ENCODE assay signal across 8 cellular contexts in the genomic region with DNA sequence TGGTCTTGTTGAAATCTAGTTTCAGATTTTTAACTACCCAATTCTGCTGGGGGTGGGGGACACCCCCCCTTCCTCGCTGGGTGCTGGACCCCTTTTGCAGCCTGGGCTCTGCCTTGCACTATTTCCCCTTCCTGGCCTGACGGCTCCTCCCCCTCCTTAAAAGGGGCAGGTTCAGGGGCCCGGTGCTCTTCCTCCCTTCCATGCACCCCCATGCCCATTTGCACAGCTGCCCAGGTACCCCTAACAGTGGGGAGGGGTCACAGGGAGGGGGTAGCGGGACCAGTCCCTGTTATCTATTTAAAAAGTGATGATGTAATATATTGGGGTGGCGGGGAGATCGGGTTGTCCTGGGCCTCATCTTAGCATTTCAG. TPM values are rescaled to one million over a fixed set of nuclear protein-coding genes. Genes with fewer than 3 reads are reported as not detected.
DNase-seq lines count a peak whose midpoint lies in the region; ATAC-seq and TF ChIP-seq lines count a peak whose summit lies in the region.

No MANE protein-coding gene starts in this region.

- no peak overlapping the region for H2BK5ac ChIP-seq in H9 (ENCODE audit: insufficient read length, low read length)

- no peak overlapping the region for H2BK120ac ChIP-seq in H9 (ENCODE audit: low read depth, low read length, poor library complexity, severe bottlenecking)

- no peak overlapping the region for H3K56ac ChIP-seq in H9 (ENCODE audit: insufficient read length, low read depth, low read length)

- no peak overlapping the region for H3K4ac ChIP-seq in H9 (ENCODE audit: low read depth, low read length)

- H3K27ac ChIP-seq in H9 (ENCODE audit: insufficient read length, low read depth, low read length) = no peak overlapping the region
- peak overlapping the region; percentile 67 to 95 (median 88) for H3K27ac ChIP-seq in gastroesophageal sphincter

- no peaks in the 10 kb centered on the region for H3K79me1 ChIP-seq in H9 (ENCODE audit: insufficient read depth, low read depth, low read length, poor library complexity, severe bottlenecking)

- ATAC-seq in T-cell (replicated peaks in 1 of 4) (peak in 2 of 4 experiments; percentile 2 to 3), gastroesophageal sphincter (no peak), GM21529 (IDR thresholded peaks at IDR 0.05; ENCODE audit: unreplicated experiment) (no peak)
- peak; percentile 6 for ATAC-seq in stimulated activated memory B cell treated with anti-CD40 and anti-IgM and Interleukin-4, amounts not matched to agents 10 μg/mL and 1 μg/mL and 100 μg/mL, for 72 hours

- H3K27ac Mint-ChIP-seq in H9 (no peak overlapping the region), T-cell (peak overlapping the region; percentile 81 to 82)
- peak overlapping the region; percentile 88 for H3K27ac Mint-ChIP-seq in stimulated activated memory B cell treated with anti-CD40 and anti-IgM and Interleukin-4, amounts not matched to agents 10 μg/mL and 1 μg/mL and 100 μg/mL, for 72 hours

- H3K9ac ChIP-seq in H9 (ENCODE audit: extremely low read depth, insufficient read length, low read length) = no peak overlapping the region

- H3K4me3 Mint-ChIP-seq in H9 = peak overlapping the region in 1 of 2 experiments; percentile 71; a peak in 3 of 5 replicates
- H3K4me3 Mint-ChIP-seq in T-cell = peak overlapping the region in 2 of 3 donors; percentile 55 to 89
- H3K4me3 Mint-ChIP-seq in stimulated activated memory B cell treated with anti-CD40 and anti-IgM and Interleukin-4, amounts not matched to agents 10 μg/mL and 1 μg/mL and 100 μg/mL, for 72 hours = peak overlapping the region; percentile 79

- H3K36me3 Mint-ChIP-seq in H9 (ENCODE audit: insufficient read depth in 1 of 3, low read depth in 3 of 3) (peaks cover 6 to 35% (median 22%) of the 10 kb centered on the region in 3 experiments; a peak in 6 of 7 replicates), T-cell (peaks cover 3% of the 10 kb centered on the region)
- H3K36me3 Mint-ChIP-seq in stimulated activated memory B cell treated with anti-CD40 and anti-IgM and Interleukin-4, amounts not matched to agents 10 μg/mL and 1 μg/mL and 100 μg/mL, for 72 hours = peaks cover 12% of the 10 kb centered on the region

- no peak overlapping the region for H3K18ac ChIP-seq in H9 (ENCODE audit: insufficient read length, low read depth, low read length)

- H2AFZ ChIP-seq in H9 (ENCODE audit: low read length) = no peak overlapping the region

- no peaks in the 10 kb centered on the region; a peak in 1 of 5 replicates for H3K9me3 Mint-ChIP-seq in H9
- H3K9me3 Mint-ChIP-seq in T-cell = no peaks in the 10 kb centered on the region
- H3K9me3 Mint-ChIP-seq in stimulated activated memory B cell treated with anti-CD40 and anti-IgM and Interleukin-4, amounts not matched to agents 10 μg/mL and 1 μg/mL and 100 μg/mL, for 72 hours = no peaks in the 10 kb centered on the region

- H3K4me3 ChIP-seq in gastroesophageal sphincter = peak overlapping the region; percentile 32 to 54

- H3K4me1 ChIP-seq in H9 (ENCODE audit: insufficient read depth, low read length) = peaks cover 1% of the 10 kb centered on the region; the same call in 1 of the 2 replicates
- peaks cover 2 to 47% (median 21%) of the 10 kb centered on the region in 3 donors for H3K4me1 ChIP-seq in gastroesophageal sphincter

- H3T11ph ChIP-seq in H9 (ENCODE audit: low read length) = no peak overlapping the region

- POLR2A ChIA-PET in T-cell (lab: Charles Lee) = interaction anchor here in 1 of 2 donors (0.6 kb wide), 1 partner anchor 118 kb away, joined by 7 read pairs; no protein-coding TSS in a partner anchor

- CTCF ChIA-PET in T-cell (lab: Charles Lee) = interaction anchor here (0.6 to 3.5 kb wide), 18 partner anchors 11 to 458 kb away, joined by 3 to 23 read pairs (median 4); a partner anchor contains a TSS

- H2AK5ac ChIP-seq in H9 (ENCODE audit: insufficient read length, low read length) = no peak overlapping the region

- TF ChIP-seq EP300 in gastroesophageal sphincter (IDR thresholded peaks at IDR 0.05) = no peak

- peak overlapping the region; percentile 34 for H3K4me2 ChIP-seq in H9 (ENCODE audit: insufficient read depth, insufficient read length, low read length)

- H3K14ac ChIP-seq in H9 (ENCODE audit: insufficient read depth, low read length) = no peak overlapping the region

- H2BK20ac ChIP-seq in H9 (ENCODE audit: low read depth, low read length, poor library complexity, severe bottlenecking) = no peak overlapping the region

- H3K36me3 ChIP-seq in gastroesophageal sphincter = peaks cover 0 to 28% of the 10 kb centered on the region in 2 donors

- H3K4me1 Mint-ChIP-seq in H9 (peaks cover 29 to 51% of the 10 kb centered on the region in 2 experiments), T-cell (peaks cover 58 to 70% (median 67%) of the 10 kb centered on the region in 3 donors)
- peaks cover 68% of the 10 kb centered on the region for H3K4me1 Mint-ChIP-seq in stimulated activated memory B cell treated with anti-CD40 and anti-IgM and Interleukin-4, amounts not matched to agents 10 μg/mL and 1 μg/mL and 100 μg/mL, for 72 hours

- H4K5ac ChIP-seq in H9 (ENCODE audit: insufficient read length, low read depth, low read length) = no peak overlapping the region

- H3K27me3 ChIP-seq in H9 (ENCODE audit: insufficient read depth, low read length) = no peaks in the 10 kb centered on the region
- no peaks in the 10 kb centered on the region for H3K27me3 ChIP-seq in gastroesophageal sphincter

- no peak overlapping the region for H2BK15ac ChIP-seq in H9 (ENCODE audit: low read depth, low read length)

- H2BK12ac ChIP-seq in H9 (ENCODE audit: insufficient read length, low read depth, low read length) = no peak overlapping the region

- H4K8ac ChIP-seq in H9 (replicated peaks; ENCODE audit: insufficient read length, low read depth, low read length) = no peak overlapping the region

- no peak for TF ChIP-seq POLR2A in gastroesophageal sphincter (IDR thresholded peaks at IDR 0.05)

- H3K9me3 ChIP-seq in H9 (ENCODE audit: control insufficient read depth, low read depth, low read length) = no peaks in the 10 kb centered on the region
- H3K9me3 ChIP-seq in gastroesophageal sphincter = no peaks in the 10 kb centered on the region

- H3K27me3 Mint-ChIP-seq in H9 (ENCODE audit: low read depth) (peaks cover 4% of the 10 kb centered on the region), T-cell (no peaks in the 10 kb centered on the region)
- no peaks in the 10 kb centered on the region for H3K27me3 Mint-ChIP-seq in stimulated activated memory B cell treated with anti-CD40 and anti-IgM and Interleukin-4, amounts not matched to agents 10 μg/mL and 1 μg/mL and 100 μg/mL, for 72 hours

- no CpG with 5 or more reads among the region's 6 CpGs for WGBS in H9 (ENCODE audit: extremely low coverage, insufficient read length, low lambda C conversion rate)
- 0 to 13% methylated on average over 1 to 3 of the region's 6 CpGs for WGBS in gastroesophageal sphincter (ENCODE audit: low coverage in 1 of 2), 2 donors

- no peak for DNase-seq in H9
- DNase-seq in T-cell = no peak
- no peak for DNase-seq in COR-L47 (lab: John Stamatoyannopoulos, UW)
- no peak for DNase-seq in NCI-H2227 (lab: John Stamatoyannopoulos, UW; ENCODE audit: unreplicated experiment)
- DNase-seq in activated CD4-positive, CD25-positive, alpha-beta regulatory T cell (lab: John Stamatoyannopoulos, UW) = no peak

- no peaks in the 10 kb centered on the region for H4K20me1 ChIP-seq in H9 (ENCODE audit: control insufficient read depth, insufficient read depth, insufficient read length)

- no peak overlapping the region for H3K23ac ChIP-seq in H9 (ENCODE audit: insufficient read length, low read depth, low read length)

- no peak overlapping the region for H4K91ac ChIP-seq in H9 (ENCODE audit: insufficient read length, low read depth, low read length)

- TF ChIP-seq CTCF in H9 (conservative IDR thresholded peaks at IDR 0.05) (no peak), gastroesophageal sphincter (IDR thresholded peaks at IDR 0.05) (no peak)

- H3K79me2 ChIP-seq in H9 (ENCODE audit: insufficient read depth, low read length) = no peaks in the 10 kb centered on the region

- H3K23me2 ChIP-seq in H9 (ENCODE audit: insufficient read length, low read depth, low read length, poor library complexity, severe bottlenecking) = no peaks in the 10 kb centered on the region

RNA-seq across cellular contexts. Expression of a gene that starts 15.3 kb away (rescaled TPM):
- 33.5 and 38.3 TPM in 2 replicates for total RNA-seq in H9 (2021)
- total RNA-seq in T-cell = 10 to 100 TPM; 39.6 to 68.4 (median 51.7) TPM
- 10 to 100 TPM; 45.5 to 63.4 (median 49.5) TPM for total RNA-seq in gastroesophageal sphincter

RNA-seq across cellular contexts. Expression of a gene that starts 15.7 kb away (rescaled TPM):
- 0.35 and 0.44 TPM in 2 replicates for total RNA-seq in H9 (2021)
- total RNA-seq in T-cell = 1 to 10 TPM; 1.1 to 2.6 (median 1.6) TPM
- total RNA-seq in gastroesophageal sphincter = under 1 TPM in 2 of 4 donors, not detected in 2; 0.35 to 0.54 TPM

RNA-seq across cellular contexts. Expression of a gene that starts 15.7 kb away (rescaled TPM):
- total RNA-seq in H9 (2021) (not detected in 2 replicates), T-cell (under 1 TPM in 3 of 5 donors, not detected in 2; 0.30 to 0.58 (median 0.54) TPM), gastroesophageal sphincter (not detected)

RNA-seq across cellular contexts. Expression of a gene that starts 24.5 kb away (rescaled TPM):
- total RNA-seq in H9 (2021) = 1.4 and 2.8 TPM in 2 replicates
- total RNA-seq in T-cell = 1 to 10 TPM in 3 of 5 donors, not detected in 2; 1.3 to 3.0 (median 1.6) TPM
- total RNA-seq in gastroesophageal sphincter = not detected

RNA-seq across cellular contexts. Expression of a gene that starts 33.2 kb away (rescaled TPM):
- 29.6 and 30.6 TPM in 2 replicates for total RNA-seq in H9 (2021)
- total RNA-seq in T-cell = 10 to 100 TPM; 17.3 to 53.0 (median 37.2) TPM
- 100 to 1,000 TPM in 2 of 4 donors, 10 to 100 TPM in 2; 65.4 to 115 (median 100.0) TPM for total RNA-seq in gastroesophageal sphincter

Comparison
In these comparisons a context has a peak if more than half of its experiments do, and no peak if none do; other contexts are left out.
1. H3K27ac Mint-ChIP-seq: peak in T-cell (2 of 2) and stimulated activated memory B cell treated with anti-CD40 and anti-IgM and Interleukin-4, amounts not matched to agents 10 μg/mL and 1 μg/mL and 100 μg/mL, for 72 hours (single experiment); none in H9 (0 of 3).